Comparison of ENCODE assay signal across 19 cellular contexts in the genomic region with DNA sequence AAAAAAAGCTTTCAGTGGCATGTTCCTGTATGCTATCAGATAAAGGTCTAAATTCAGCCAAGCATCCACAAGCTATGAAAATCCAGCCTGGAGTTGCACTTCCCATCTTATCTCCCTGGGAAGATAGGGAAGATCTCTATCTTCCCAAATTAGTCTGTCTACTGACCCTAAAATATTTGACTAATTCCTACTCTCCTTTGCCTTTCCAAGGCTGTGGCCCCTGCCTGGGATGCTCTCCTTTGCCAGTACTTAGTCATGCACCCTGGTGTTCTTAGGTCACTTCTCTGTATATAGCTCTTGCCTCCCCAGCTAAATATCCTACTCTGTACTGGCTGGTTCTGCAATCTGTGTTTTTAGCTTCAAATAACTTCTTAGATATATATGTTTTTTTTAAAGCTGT. TPM values are rescaled to one million over a fixed set of nuclear protein-coding genes. Genes with fewer than 3 reads are reported as not detected.
A peak's percentile ranks its signal among the peaks of the same experiment; 100 is the strongest.
DNase-seq lines count a peak whose midpoint lies in the region; ATAC-seq, FAIRE-seq and TF ChIP-seq lines count a peak whose summit lies in the region.
"Had no signal": no experiment of that assay in that cellular context is flagged by ENCODE, and none has a peak within 500 bp of the region (broad histone marks: within the 10 kb centered on the region; RNA-seq: fewer than 3 reads in every experiment).

No MANE protein-coding gene starts in this region.

- peak overlapping the region; percentile 72 for H2BK120ac ChIP-seq in H1 (replicated peaks; ENCODE audit: low read depth, low read length)
- H2BK120ac ChIP-seq in mesenchymal stem cell (ENCODE audit: low read depth, low read length), result no peak overlapping the region

- no peaks in the 10 kb centered on the region for H3K27me3 Mint-ChIP-seq in T-helper 17 cell
- H3K27me3 Mint-ChIP-seq: activated naive CD8-positive, alpha-beta T cell treated with anti-CD3 and anti-CD28 coated beads, Interleukin-2, amount 10 ng/mL, durations not matched to agents 7 days and 5 days had no signal

- H3K18ac ChIP-seq in H1 (ENCODE audit: extremely low read depth, low read length) (0 out of 2 replicates have a peak overlapping the region, but pooled peaks have one; percentile 48), mesenchymal stem cell (ENCODE audit: low read depth in 1 of 2, low read length in 2 of 2) (no peak overlapping the region)

- no peak overlapping the region for H3K4me3 ChIP-seq in H1 (ENCODE audit: extremely low read depth in 1 of 4, insufficient read depth in 2 of 4, low read depth in 3 of 4, low read length in 4 of 4)
- H3K4me3 ChIP-seq in mesenchymal stem cell (ENCODE audit: insufficient read depth in 1 of 2, low read depth in 1 of 2, low read length in 2 of 2), result no peak overlapping the region
- H3K4me3 ChIP-seq: mucosa of descending colon, ovary, upper lobe of right lung had no signal

- no peak for TF ChIP-seq POLR2A in H1 (IDR thresholded peaks at IDR 0.05; ENCODE audit: control extremely low read depth in 1 of 2, low read depth in 2 of 2, low read length in 2 of 2)

- peak; percentile 70 for ATAC-seq in Right ventricle myocardium inferior
- no peak for ATAC-seq in GM18909 (IDR thresholded peaks at IDR 0.05; ENCODE audit: poor library complexity, unreplicated experiment)
- no peak for ATAC-seq in HG03342 (IDR thresholded peaks at IDR 0.05; ENCODE audit: unreplicated experiment)
- ATAC-seq in T-helper 17 cell, result no peak
- ATAC-seq: mucosa of descending colon, Panc1, upper lobe of right lung had no signal

- no peak overlapping the region for H3K23ac ChIP-seq in H1 (ENCODE audit: insufficient read length)
- no peak overlapping the region for H3K23ac ChIP-seq in mesenchymal stem cell (ENCODE audit: low read length in 2 of 2)

- H3K4me3 Mint-ChIP-seq in T-helper 17 cell, result no peak overlapping the region
- H3K4me3 Mint-ChIP-seq: activated CD4-positive, alpha-beta memory T cell treated with anti-CD3 and anti-CD28 coated beads for 36 hours; activated naive CD8-positive, alpha-beta T cell treated with anti-CD3 and anti-CD28 coated beads, Interleukin-2, amount 10 ng/mL, durations not matched to agents 7 days and 5 days; CD4-positive, CD25-positive, alpha-beta regulatory T cell had no signal

- H3K79me1 ChIP-seq in H1 (ENCODE audit: low read depth, low read length), result no peaks in the 10 kb centered on the region
- H3K79me1 ChIP-seq in mesenchymal stem cell (replicated peaks; ENCODE audit: low read length, poor library complexity, severe bottlenecking), result no peaks in the 10 kb centered on the region

- CTCF ChIA-PET in H1 (lab: Charles Lee; ENCODE audit: partially characterized antibody), result interaction anchor here (0.9 to 1.1 kb wide), 2 partner anchors 9 to 17 kb away, joined by 3 to 4 read pairs; no protein-coding TSS in a partner anchor

- no peak for DNase-seq in Right ventricle myocardium inferior (ENCODE audit: missing footprints)
- no peak for DNase-seq in cardiac septum (ENCODE audit: low spot score)
- DNase-seq in H1 (ENCODE audit: low read depth in 1 of 2, low spot score in 2 of 2), result no peak
- peak; percentile 43 for DNase-seq in mesenchymal stem cell
- no peak for DNase-seq in T-helper 17 cell
- DNase-seq in NCI-H1436 (lab: John Stamatoyannopoulos, UW), result no peak
- DNase-seq: activated CD4-positive, alpha-beta memory T cell treated with anti-CD3 and anti-CD28 coated beads for 36 hours; activated naive CD8-positive, alpha-beta T cell treated with anti-CD3 and anti-CD28 coated beads, Interleukin-2, amount 10 ng/mL, durations not matched to agents 7 days and 5 days; activated T-cell treated with anti-CD3 and anti-CD28 coated beads, Interleukin-2, amount 50 U/mL, for 48 hours; CD4-positive, CD25-positive, alpha-beta regulatory T cell; DMS79; kidney glomerular epithelial cell; mucosa of descending colon; NCI-H774; ovary; upper lobe of right lung had no signal

- H3K23me2 ChIP-seq in H1 (ENCODE audit: low read depth, low read length), result no peaks in the 10 kb centered on the region

- TF ChIP-seq EP300 in H1 (IDR thresholded peaks at IDR 0.05; ENCODE audit: borderline replicate concordance in 1 of 2, low read depth in 2 of 2, low read length in 2 of 2), result no peak

- H2BK20ac ChIP-seq in H1 (ENCODE audit: low read length), result no peak overlapping the region

- no peak overlapping the region for H3K27ac Mint-ChIP-seq in T-helper 17 cell
- H3K27ac Mint-ChIP-seq: activated CD4-positive, alpha-beta memory T cell treated with anti-CD3 and anti-CD28 coated beads for 36 hours; activated naive CD8-positive, alpha-beta T cell treated with anti-CD3 and anti-CD28 coated beads, Interleukin-2, amount 10 ng/mL, durations not matched to agents 7 days and 5 days; CD4-positive, CD25-positive, alpha-beta regulatory T cell had no signal

- H3K9me3 ChIP-seq in H1 (ENCODE audit: insufficient read depth in 2 of 2, low read depth in 1 of 2, low read length in 1 of 2) (no peaks in the 10 kb centered on the region), mesenchymal stem cell (ENCODE audit: control insufficient read depth, low read length) (no peaks in the 10 kb centered on the region), T-helper 17 cell (ENCODE audit: control insufficient read depth, low read length, poor library complexity, severe bottlenecking) (no peaks in the 10 kb centered on the region)
- H3K9me3 ChIP-seq: mucosa of descending colon, ovary, upper lobe of right lung had no signal

- H2BK12ac ChIP-seq in H1 (ENCODE audit: low read depth, low read length) (no peak overlapping the region), mesenchymal stem cell (ENCODE audit: low read length in 2 of 2) (no peak overlapping the region)

- H2BK15ac ChIP-seq in H1 (ENCODE audit: low read length) (no peak overlapping the region), mesenchymal stem cell (ENCODE audit: low read depth, poor library complexity, severe bottlenecking) (no peak overlapping the region)

- no peak overlapping the region for H4K91ac ChIP-seq in H1 (replicated peaks; ENCODE audit: insufficient read length, low read length)
- no peak overlapping the region for H4K91ac ChIP-seq in mesenchymal stem cell (ENCODE audit: low read length)

- no peaks in the 10 kb centered on the region for H3K36me3 Mint-ChIP-seq in T-helper 17 cell (ENCODE audit: low read depth)
- H3K36me3 Mint-ChIP-seq: activated CD4-positive, alpha-beta memory T cell treated with anti-CD3 and anti-CD28 coated beads for 36 hours; CD4-positive, CD25-positive, alpha-beta regulatory T cell had no signal

- H3K4me2 ChIP-seq in H1 (ENCODE audit: insufficient read depth in 1 of 2, low read depth in 2 of 2, low read length in 2 of 2) (no peak overlapping the region), mesenchymal stem cell (ENCODE audit: low read length, poor library complexity, severe bottlenecking) (no peak overlapping the region)

- intact Hi-C loops in Right ventricle myocardium inferior (cut with DNase I), result no loop called here
- intact Hi-C loops in cardiac septum (cut with DNase I), result loop anchor here (5.0 kb wide), 1 partner anchor 141 kb away; no protein-coding TSS in a partner anchor

- POLR2A ChIA-PET in H1 (lab: Charles Lee; ENCODE audit: partially characterized antibody), result no interaction called here

- H3K9ac ChIP-seq in H1 (replicated peaks in 1 of 4; ENCODE audit: extremely low read depth in 1 of 4, low read depth in 3 of 4, low read length in 3 of 4) (no peak overlapping the region), mesenchymal stem cell (ENCODE audit: low read length) (no peak overlapping the region)

- no peaks in the 10 kb centered on the region for H3K27me3 ChIP-seq in H1 (replicated peaks in 1 of 4; ENCODE audit: control insufficient read depth in 3 of 4, extremely low read depth in 1 of 4, insufficient read depth in 3 of 4, low read length in 3 of 4)
- H3K27me3 ChIP-seq in mesenchymal stem cell (ENCODE audit: control insufficient read depth in 1 of 2, insufficient read depth in 1 of 2, low read length in 2 of 2), result no peaks in the 10 kb centered on the region
- H3K27me3 ChIP-seq: ovary, upper lobe of right lung had no signal

- no peak overlapping the region for H2AFZ ChIP-seq in H1 (ENCODE audit: low read length)
- H2AFZ ChIP-seq in mesenchymal stem cell (ENCODE audit: low read depth, low read length), result no peak overlapping the region

- FAIRE-seq in H1 (lab: Jason Lieb, UNC), result no peak

- H4K20me1 ChIP-seq in H1 (replicated peaks in 1 of 2; ENCODE audit: control insufficient read depth in 1 of 2, insufficient read depth in 2 of 2, low read length in 2 of 2), result no peaks in the 10 kb centered on the region

- H3K27ac ChIP-seq in H1 (ENCODE audit: low read depth, low read length) (no peak overlapping the region), mesenchymal stem cell (ENCODE audit: low read length, poor library complexity, severe bottlenecking) (no peak overlapping the region)
- H3K27ac ChIP-seq: ovary, upper lobe of right lung had no signal

- no peak overlapping the region for H3K56ac ChIP-seq in H1 (replicated peaks; ENCODE audit: insufficient read length, low read depth, low read length)

- H3K14ac ChIP-seq in H1 (ENCODE audit: insufficient read length) (no peak overlapping the region), mesenchymal stem cell (ENCODE audit: low read length in 2 of 2) (no peak overlapping the region)

- peaks cover 0 to 6% (median 3%) of the 10 kb centered on the region in 4 experiments; a peak in 3 of 7 replicates for H3K4me1 ChIP-seq in H1 (replicated peaks in 1 of 4; ENCODE audit: control insufficient read depth in 3 of 4, insufficient read depth in 4 of 4, low read length in 3 of 4)
- no peaks in the 10 kb centered on the region for H3K4me1 ChIP-seq in mesenchymal stem cell (ENCODE audit: control insufficient read depth, insufficient read depth, low read depth, low read length)

- H2AK5ac ChIP-seq in H1 (ENCODE audit: low read depth, low read length) (no peak overlapping the region), mesenchymal stem cell (ENCODE audit: low read length, severe bottlenecking) (no peak overlapping the region)

- H3K79me2 ChIP-seq in H1 (ENCODE audit: control insufficient read depth in 1 of 2, insufficient read depth in 2 of 2, low read length in 2 of 2), result no peaks in the 10 kb centered on the region

- no peak overlapping the region for H4K5ac ChIP-seq in H1 (ENCODE audit: insufficient read length, low read depth, low read length)

- no peaks in the 10 kb centered on the region for H3K36me3 ChIP-seq in H1 (ENCODE audit: control insufficient read depth in 2 of 4, insufficient read depth in 4 of 4, low read length in 3 of 4)
- H3K36me3 ChIP-seq in mesenchymal stem cell (ENCODE audit: control insufficient read depth in 1 of 2, insufficient read depth in 2 of 2, low read depth in 1 of 2, low read length in 2 of 2), result no peaks in the 10 kb centered on the region
- H3K36me3 ChIP-seq: ovary, upper lobe of right lung had no signal

- no peak overlapping the region for H3K4ac ChIP-seq in H1 (replicated peaks; ENCODE audit: insufficient read length, low read depth, low read length)
- H3K4ac ChIP-seq in mesenchymal stem cell (ENCODE audit: low read depth in 1 of 2, low read length in 2 of 2), result no peak overlapping the region

- H4K8ac ChIP-seq in H1 (ENCODE audit: extremely low read depth, insufficient read depth, low read length) (no peak overlapping the region), mesenchymal stem cell (ENCODE audit: low read length) (no peak overlapping the region)

- no peak for TF ChIP-seq RAD21 in H1 (IDR thresholded peaks at IDR 0.05 in 1 of 2, conservative IDR thresholded peaks at IDR 0.05 in 1 of 2; ENCODE audit: low read depth in 2 of 2, low read length in 2 of 2)

- H2BK5ac ChIP-seq in H1 (ENCODE audit: low read depth, low read length) (no peak overlapping the region; the same call in 1 of the 2 replicates), mesenchymal stem cell (ENCODE audit: low read depth, low read length, poor library complexity, severe bottlenecking) (no peak overlapping the region)

- TF ChIP-seq CTCF in H1 (IDR thresholded peaks at IDR 0.05; ENCODE audit: control extremely low read depth in 1 of 3, insufficient read depth in 1 of 3, low read depth in 1 of 3, low read length in 3 of 3), result no peak

- H3K4me1 Mint-ChIP-seq in T-helper 17 cell, result peaks cover 4% of the 10 kb centered on the region

RNA-seq across cellular contexts. Expression of a gene that starts 44.0 kb away (rescaled TPM):
- total RNA-seq in Right ventricle myocardium inferior (74.1 TPM), cardiac septum (102 TPM), T-helper 17 cell (1 to 10 TPM; 4.9 to 5.7 TPM)
- 43.7 and 47.2 TPM in 2 replicates for total RNA-seq in H1 (2021; fragmentation: NEBNext Ultra II Directional; extraction: Animal tissue kit (Norgen Biotek cat#: 25700))
- polyA plus RNA-seq in H1 (2011; rRNA removed), result 66.4 and 91.3 TPM in 2 replicates
- 78.6 TPM for polyA plus RNA-seq in H1 (2011; cell fraction: cytosol; rRNA removed)
- polyA plus RNA-seq in H1 (2011; cell fraction: nucleus; rRNA removed), result 38.0 TPM
- polyA plus RNA-seq in H1 (2012, experiment 1 of 2), result 36.2 to 50.1 TPM (median 48.2 TPM) in 4 replicates
- polyA plus RNA-seq in H1 (2012, experiment 2 of 2), result 30.5 TPM
- polyA plus RNA-seq in H1 (2013, experiment 1 of 2), result 38.9 TPM
- polyA plus RNA-seq in H1 (2013, experiment 2 of 2), result 44.3 TPM
- 67.9 and 73.8 TPM in 2 replicates for polyA minus RNA-seq in H1 (2011; rRNA and poly(A)+ RNA removed)
- polyA minus RNA-seq in H1 (2011; cell fraction: cytosol; rRNA and poly(A)+ RNA removed), result 32.1 TPM
- 74.5 TPM for polyA minus RNA-seq in H1 (2011; cell fraction: nucleus; rRNA and poly(A)+ RNA removed)
- 45.6 TPM for polyA plus RNA-seq in mesenchymal stem cell (2013, experiment 1 of 2)
- polyA plus RNA-seq in mesenchymal stem cell (2013, experiment 2 of 2), result 48.1 TPM
